ENCODE assay signal across 9 cellular contexts in the genomic region with DNA sequence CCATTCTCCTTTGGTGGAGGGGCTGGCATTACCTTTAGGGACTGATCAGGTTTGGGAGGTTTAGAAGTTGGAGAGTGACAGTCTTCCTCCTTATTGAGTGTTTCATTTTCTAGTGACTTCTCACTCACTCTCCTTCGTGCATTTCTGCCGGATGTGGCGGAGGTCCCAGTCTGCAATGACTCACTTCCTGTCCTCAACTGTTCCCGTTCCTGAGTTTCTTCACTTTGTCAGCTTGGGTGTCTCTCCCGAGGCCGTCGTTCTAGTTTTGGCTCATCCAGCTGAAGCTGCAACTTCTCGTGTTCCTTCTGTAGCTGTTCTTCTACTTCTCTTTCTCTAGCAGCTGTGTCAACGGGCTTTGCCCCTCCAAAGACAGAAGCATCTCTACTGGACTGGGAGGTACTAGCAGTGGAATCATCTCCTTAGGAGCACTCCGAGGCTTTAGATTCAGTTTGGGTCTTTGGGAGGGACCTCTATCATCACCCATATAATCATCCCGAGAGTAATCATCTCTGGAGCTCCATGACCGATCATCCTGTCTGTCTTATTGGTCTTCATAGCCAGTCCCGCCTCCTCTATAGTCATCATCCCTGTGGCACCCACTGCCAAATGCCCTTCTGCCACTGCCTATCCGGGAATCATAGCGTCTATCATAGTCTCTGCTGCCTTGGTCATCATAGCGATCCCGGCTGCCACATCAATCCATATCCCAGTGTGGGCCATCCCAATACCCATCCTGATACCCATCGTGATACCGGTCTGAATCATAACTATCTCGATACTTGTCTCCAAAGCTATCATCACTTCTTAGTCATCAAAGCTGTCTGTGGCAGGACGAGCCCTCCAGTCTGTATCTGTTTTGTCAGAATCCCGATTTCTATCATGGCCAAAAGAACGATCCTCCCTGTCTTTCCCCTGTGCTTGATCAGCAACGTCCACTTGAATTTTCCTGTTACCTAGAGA. TPM values are rescaled to one million over a fixed set of nuclear protein-coding genes. Genes with fewer than 3 reads are reported as not detected.
DNase-seq lines count a peak whose midpoint lies in the region; ATAC-seq and TF ChIP-seq lines count a peak whose summit lies in the region.
"Had no signal": no experiment of that assay in that cellular context is flagged by ENCODE, and none has a peak within 500 bp of the region (broad histone marks: within the 10 kb centered on the region; RNA-seq: fewer than 3 reads in every experiment).

No MANE protein-coding gene starts in this region.

- H3K27ac Mint-ChIP-seq in activated CD8-positive, alpha-beta T cell treated with anti-CD3 and anti-CD28 coated beads for 36 hours = peak overlapping the region; percentile 91
- H3K27ac Mint-ChIP-seq in stimulated activated naive CD8-positive, alpha-beta T cell treated with anti-CD3 and anti-CD28 coated beads, Interleukin-15, amount 100 ng/mL, for 72 hours = peak overlapping the region; percentile 67 to 93

- peaks cover 3% of the 10 kb centered on the region for H3K36me3 Mint-ChIP-seq in activated CD8-positive, alpha-beta T cell treated with anti-CD3 and anti-CD28 coated beads for 36 hours (ENCODE audit: low read depth)

- H3K4me1 Mint-ChIP-seq in activated CD8-positive, alpha-beta T cell treated with anti-CD3 and anti-CD28 coated beads for 36 hours (ENCODE audit: low read depth) = peaks cover 22% of the 10 kb centered on the region
- peaks cover 22% of the 10 kb centered on the region for H3K4me1 Mint-ChIP-seq in stimulated activated naive CD8-positive, alpha-beta T cell treated with anti-CD3 and anti-CD28 coated beads, Interleukin-15, amount 100 ng/mL, for 72 hours

- intact Hi-C loops in activated CD8-positive, alpha-beta T cell treated with anti-CD3 and anti-CD28 coated beads for 36 hours (cut with micrococcal nuclease) = no loop called here
- intact Hi-C loops in left cardiac atrium (cut with DNase I) = no loop called here

- DNase-seq in activated gamma-delta T cell treated with Interleukin-2 at 50 U/mL for 16 hours (peak; percentile 30), activated gamma-delta T cell (lab: John Stamatoyannopoulos, UW) (no peak), left cardiac atrium (peak; percentile 51), DMS114 treated with DMSO at 0.1 percent for 48 hours (lab: John Stamatoyannopoulos, UW; ENCODE audit: unreplicated experiment) (no peak), NCI-H187 (lab: John Stamatoyannopoulos, UW) (no peak)
- peak; percentile 50 for DNase-seq in activated CD8-positive, alpha-beta T cell treated with anti-CD3 and anti-CD28 coated beads for 36 hours
- DNase-seq in stimulated activated naive CD8-positive, alpha-beta T cell treated with anti-CD3 and anti-CD28 coated beads, Interleukin-15, amount 100 ng/mL, for 72 hours = peak; percentile 7 to 26

- peaks cover 8% of the 10 kb centered on the region for H3K9me3 Mint-ChIP-seq in activated CD8-positive, alpha-beta T cell treated with anti-CD3 and anti-CD28 coated beads for 36 hours
- H3K9me3 Mint-ChIP-seq in stimulated activated naive CD8-positive, alpha-beta T cell treated with anti-CD3 and anti-CD28 coated beads, Interleukin-15, amount 100 ng/mL, for 72 hours = peaks cover 0 to 4% of the 10 kb centered on the region in 2 donors

- peak; percentile 67 for ATAC-seq in activated CD8-positive, alpha-beta T cell treated with anti-CD3 and anti-CD28 coated beads for 36 hours
- ATAC-seq in left cardiac atrium (peak in 1 of 2 donors; percentile 42), HG03442 (IDR thresholded peaks at IDR 0.05; ENCODE audit: unreplicated experiment) (no peak)
- no peak for ATAC-seq in stimulated activated naive CD8-positive, alpha-beta T cell treated with anti-CD3 and anti-CD28 coated beads, Interleukin-15, amount 100 ng/mL, for 72 hours
- ATAC-seq: Panc1 had no signal

- peak overlapping the region; percentile 37 for H3K4me3 Mint-ChIP-seq in activated CD8-positive, alpha-beta T cell treated with anti-CD3 and anti-CD28 coated beads for 36 hours
- peak overlapping the region; percentile 68 to 72 for H3K4me3 Mint-ChIP-seq in stimulated activated naive CD8-positive, alpha-beta T cell treated with anti-CD3 and anti-CD28 coated beads, Interleukin-15, amount 100 ng/mL, for 72 hours

- POLR2A ChIA-PET in activated CD8-positive, alpha-beta T cell treated with anti-CD3 and anti-CD28 coated beads for 36 hours (lab: Charles Lee) = interaction anchor here (0.8 kb wide), 1 partner anchor 15 kb away, joined by 3 read pairs; no protein-coding TSS in a partner anchor

- no peak for TF ChIP-seq CTCF in activated CD8-positive, alpha-beta T cell treated with anti-CD3 and anti-CD28 coated beads for 36 hours (IDR thresholded peaks at IDR 0.05)

- H3K27me3 Mint-ChIP-seq in activated CD8-positive, alpha-beta T cell treated with anti-CD3 and anti-CD28 coated beads for 36 hours = no peaks in the 10 kb centered on the region
- no peaks in the 10 kb centered on the region for H3K27me3 Mint-ChIP-seq in stimulated activated naive CD8-positive, alpha-beta T cell treated with anti-CD3 and anti-CD28 coated beads, Interleukin-15, amount 100 ng/mL, for 72 hours

- CTCF ChIA-PET in activated CD8-positive, alpha-beta T cell treated with anti-CD3 and anti-CD28 coated beads for 36 hours (lab: Charles Lee) = interaction anchor here (0.7 to 1.3 kb wide), 2 partner anchors 32 to 493 kb away, joined by 3 read pairs; no protein-coding TSS in a partner anchor

RNA-seq across cellular contexts. Expression of a gene that starts 35.3 kb away (rescaled TPM):
- total RNA-seq in activated CD8-positive, alpha-beta T cell treated with anti-CD3 and anti-CD28 coated beads for 36 hours = under 1 TPM in 1 of 2 experiments, not detected in 1; 0.23 TPM
- total RNA-seq in left cardiac atrium = 100 to 1,000 TPM in 1 of 2 donors, 10 to 100 TPM in 1; 76.3 to 182 TPM

Comparison
In these comparisons a context has a peak if more than half of its experiments do, and no peak if none do; other contexts are left out.
1. DNase-seq: peak in activated gamma-delta T cell treated with Interleukin-2 at 50 U/mL for 16 hours (single experiment), activated CD8-positive, alpha-beta T cell treated with anti-CD3 and anti-CD28 coated beads for 36 hours (single experiment), left cardiac atrium (single experiment) and stimulated activated naive CD8-positive, alpha-beta T cell treated with anti-CD3 and anti-CD28 coated beads, Interleukin-15, amount 100 ng/mL, for 72 hours (2 of 2); none in activated gamma-delta T cell (single experiment), DMS114 treated with DMSO at 0.1 percent for 48 hours (single experiment) and NCI-H187 (0 of 2).
2. RNA of a gene that starts 35.3 kb away (total RNA-seq): 76.3 to 182 TPM in left cardiac atrium; 0.23 TPM in activated CD8-positive, alpha-beta T cell treated with anti-CD3 and anti-CD28 coated beads for 36 hours; every median in the first group is over 10 times any median in the second.